In genomic region chr16:57484515-57485005, GRCh38 we compare ENCODE assay signal across 13 cellular contexts. TPM values are rescaled to one million over a fixed set of nuclear protein-coding genes. Genes with fewer than 3 reads are reported as not detected.
DNase-seq lines count a peak whose midpoint lies in the region; ATAC-seq, FAIRE-seq and TF ChIP-seq lines count a peak whose summit lies in the region.
"Had no signal": no experiment of that assay in that cellular context is flagged by ENCODE, and none has a peak within 500 bp of the region (broad histone marks: within the 10 kb centered on the region; RNA-seq: fewer than 3 reads in every experiment).

No MANE protein-coding gene starts in this region.

- H2BK120ac ChIP-seq in mesendoderm (ENCODE audit: low read depth, low read length) = no peak overlapping the region

- no peak for FAIRE-seq in A549 (lab: Jason Lieb, UNC)
- FAIRE-seq: frontal cortex, H54 had no signal

- H3K18ac ChIP-seq in mesendoderm (ENCODE audit: low read length) = no peak overlapping the region

- POLR2A ChIA-PET in A549 (lab: Yijun Ruan, JAX) (interaction anchor here (1.8 kb wide), 1 partner anchor 22 kb away, joined by 6 read pairs; the partner anchor contains the start of gene POLR2C), HEK293 (lab: Yijun Ruan, JAX) (interaction anchor here (1.6 kb wide), 1 partner anchor 22 kb away, joined by 6 read pairs; the partner anchor contains the start of gene POLR2C)

- DNase-seq in A549 (ENCODE audit: low read depth in 1 of 2, low spot score in 1 of 2) (no peak), fibroblast of the aortic adventitia (ENCODE audit: low read depth) (no peak), osteoblast (ENCODE audit: insufficient read length, low spot score, missing footprints) (peak; percentile 81), mesendoderm (no peak), prostate gland (ENCODE audit: low spot score) (no peak)
- DNase-seq: activated naive CD8-positive, alpha-beta T cell treated with anti-CD3 and anti-CD28 coated beads for 36 hours; DMS53; stimulated activated naive CD8-positive, alpha-beta T cell treated with anti-CD3 and anti-CD28 coated beads, Interleukin-15, amount 100 ng/mL, for 72 hours had no signal

- H3K36me3 ChIP-seq in HEK293 (ENCODE audit: control insufficient read depth in 2 of 2, insufficient read depth in 1 of 2, low read length in 2 of 2) = no peaks in the 10 kb centered on the region
- no peaks in the 10 kb centered on the region for H3K36me3 ChIP-seq in osteoblast (ENCODE audit: insufficient read depth, low read length)
- H3K36me3 ChIP-seq in mesendoderm (ENCODE audit: control insufficient read depth, insufficient read depth, low read length) = no peaks in the 10 kb centered on the region
- H3K36me3 ChIP-seq in prostate gland = no peaks in the 10 kb centered on the region

- TF ChIP-seq RAD21 in A549 (conservative IDR thresholded peaks at IDR 0.05 in 1 of 2, IDR thresholded peaks at IDR 0.05 in 1 of 2) = no peak

- H3K4me2 ChIP-seq in A549 = peak overlapping the region; percentile 100
- no peak overlapping the region for H3K4me2 ChIP-seq in osteoblast (ENCODE audit: insufficient read depth, low read length)
- no peak overlapping the region for H3K4me2 ChIP-seq in mesendoderm (ENCODE audit: low read length)

- H2BK15ac ChIP-seq in mesendoderm (replicated peaks; ENCODE audit: low read depth) = no peak overlapping the region

- 96% methylated on average over 8 of the region's 8 CpGs for WGBS in A549 (ENCODE audit: missing lambda C conversion rate)
- WGBS in mesendoderm (ENCODE audit: extremely low coverage, insufficient coverage, low lambda C conversion rate) = no CpG with 5 or more reads among the region's 8 CpGs
- WGBS in prostate gland = 81% methylated on average over 8 of the region's 8 CpGs

- no peak for TF ChIP-seq EP300 in A549 (IDR thresholded peaks at IDR 0.05)

- peak overlapping the region in 1 of 2 experiments; percentile 94; a peak in 3 of 6 replicates for H3K27ac ChIP-seq in A549
- no peak overlapping the region for H3K27ac ChIP-seq in HEK293 (ENCODE audit: extremely low read depth, low read depth, low read length)
- no peak overlapping the region for H3K27ac ChIP-seq in osteoblast (ENCODE audit: low read depth, low read length)
- H3K27ac ChIP-seq in mesendoderm (ENCODE audit: low read depth, low read length) = no peak overlapping the region
- H3K27ac ChIP-seq in prostate gland = no peak overlapping the region

- H3K9me3 ChIP-seq in A549 (no peaks in the 10 kb centered on the region), HEK293 (ENCODE audit: control insufficient read depth, insufficient read depth, low read depth, low read length) (no peaks in the 10 kb centered on the region), osteoblast (ENCODE audit: low read depth, low read length) (no peaks in the 10 kb centered on the region), prostate gland (no peaks in the 10 kb centered on the region)

- H4K20me1 ChIP-seq in osteoblast (ENCODE audit: insufficient read depth, low read length) = no peaks in the 10 kb centered on the region

- no peak overlapping the region for H2AK5ac ChIP-seq in mesendoderm (ENCODE audit: low read length)

- CTCF ChIA-PET in A549 (lab: Yijun Ruan, JAX) (interaction anchor here (0.7 to 8.9 kb wide), 6 partner anchors 9 to 46 kb away, joined by 3 to 70 read pairs (median 4); partner anchors contain the start of genes CIAPIN1 and POLR2C), HEK293 (lab: Yijun Ruan, JAX) (interaction anchor here (2.5 kb wide), 1 partner anchor 35 kb away, joined by 10 read pairs; no protein-coding TSS in a partner anchor)

- no peak overlapping the region for H3K9ac ChIP-seq in mesendoderm (ENCODE audit: low read length)

- H3K79me2 ChIP-seq in osteoblast (ENCODE audit: insufficient read depth, low read length) (no peaks in the 10 kb centered on the region), mesendoderm (ENCODE audit: control insufficient read depth, insufficient read depth, low read length) (no peaks in the 10 kb centered on the region)

- no peak for TF ChIP-seq CTCF in A549 (IDR thresholded peaks at IDR 0.05)
- no peak for TF ChIP-seq CTCF in HEK293 (tag by site-specific recombination; IDR thresholded peaks at IDR 0.05)
- no peak for TF ChIP-seq CTCF in fibroblast of the aortic adventitia (IDR thresholded peaks at IDR 0.05; ENCODE audit: insufficient read depth, low read length)
- no peak for TF ChIP-seq CTCF in osteoblast (IDR thresholded peaks at IDR 0.05; ENCODE audit: extremely low read depth, low read depth, low read length)
- TF ChIP-seq CTCF in prostate gland (IDR thresholded peaks at IDR 0.05) = no peak

- no peak overlapping the region for H4K5ac ChIP-seq in mesendoderm (ENCODE audit: low read length)

- H3K4me3 ChIP-seq in A549 = no peak overlapping the region; the same call in 2 of the 3 replicates
- no peak overlapping the region for H3K4me3 ChIP-seq in HEK293 (ENCODE audit: low read depth, low read length)
- peak overlapping the region; percentile 85 for H3K4me3 ChIP-seq in fibroblast of the aortic adventitia (ENCODE audit: low read depth, low read length)
- no peak overlapping the region for H3K4me3 ChIP-seq in osteoblast (ENCODE audit: insufficient read depth, low read length)
- H3K4me3 ChIP-seq in mesendoderm (ENCODE audit: low read length) = no peak overlapping the region
- no peak overlapping the region for H3K4me3 ChIP-seq in prostate gland

- no peak overlapping the region for H3K4ac ChIP-seq in mesendoderm (ENCODE audit: low read depth, low read length)

- no peak overlapping the region for H4K8ac ChIP-seq in mesendoderm (ENCODE audit: low read depth, low read length)

- ATAC-seq in A549 (no peak), HG03280 (IDR thresholded peaks at IDR 0.05; ENCODE audit: unreplicated experiment) (no peak), GM21515 (IDR thresholded peaks at IDR 0.05; ENCODE audit: unreplicated experiment) (no peak)
- ATAC-seq: stimulated activated naive CD8-positive, alpha-beta T cell treated with anti-CD3 and anti-CD28 coated beads, Interleukin-15, amount 100 ng/mL, for 72 hours had no signal

- no peak overlapping the region for H2AFZ ChIP-seq in osteoblast (ENCODE audit: low read length)

- no peak overlapping the region for H3K56ac ChIP-seq in mesendoderm (ENCODE audit: low read length)

- no peak for TF ChIP-seq POLR2A in A549 (IDR thresholded peaks at IDR 0.05; ENCODE audit: low read length)
- TF ChIP-seq POLR2A in prostate gland (IDR thresholded peaks at IDR 0.05) = no peak

- no peak overlapping the region for H2BK5ac ChIP-seq in mesendoderm (ENCODE audit: low read length)

- H3K4me1 ChIP-seq in A549 = peaks cover 61% of the 10 kb centered on the region
- no peaks in the 10 kb centered on the region for H3K4me1 ChIP-seq in HEK293 (ENCODE audit: control insufficient read depth, insufficient read depth, low read length)
- H3K4me1 ChIP-seq in osteoblast (ENCODE audit: insufficient read depth, low read length) = peaks cover 24% of the 10 kb centered on the region
- peaks cover 5% of the 10 kb centered on the region for H3K4me1 ChIP-seq in mesendoderm (ENCODE audit: control insufficient read depth, low read depth, low read length)
- H3K4me1 ChIP-seq in prostate gland (replicated peaks) = peaks cover 5% of the 10 kb centered on the region

- H3K27me3 ChIP-seq in osteoblast (ENCODE audit: insufficient read depth, low read length) (no peaks in the 10 kb centered on the region), mesendoderm (ENCODE audit: insufficient read depth, low read length, poor library complexity) (no peaks in the 10 kb centered on the region), prostate gland (replicated peaks; ENCODE audit: insufficient read depth) (no peaks in the 10 kb centered on the region)

- H3K23ac ChIP-seq in mesendoderm (ENCODE audit: low read length) = no peak overlapping the region

- H3K79me1 ChIP-seq in mesendoderm (ENCODE audit: low read length) = no peaks in the 10 kb centered on the region

- intact Hi-C loops in prostate gland (cut with DNase I) = no loop called here

RNA-seq across cellular contexts. Expression of gene DOK4, which starts 1.7 kb away (rescaled TPM):
- 85.4 and 93.2 TPM in 2 replicates for polyA plus RNA-seq in A549 (2011; rRNA removed)
- polyA plus RNA-seq in A549 (2012; cell fraction: cytosol; rRNA removed) = 76.5 and 94.3 TPM in 2 replicates
- 99.2 and 102 TPM in 2 replicates for polyA plus RNA-seq in A549 (2012; cell fraction: nucleus; rRNA removed)
- 51.9 to 70.3 TPM (median 65.2 TPM) in 3 replicates for polyA plus RNA-seq in A549 (2017; fragmentation: RNase III; extraction: RNeasy Plus Mini Kit Qiagen cat#74134 plus additional on column Dnase treatment)
- polyA minus RNA-seq in A549 (2011; rRNA and poly(A)+ RNA removed) = 103 and 109 TPM in 2 replicates
- 19.5 and 29.6 TPM in 2 replicates for total RNA-seq in fibroblast of the aortic adventitia (ENCODE audit: low replicate concordance)
- 27.1 and 29.0 TPM in 2 replicates for total RNA-seq in osteoblast
- 7.1 TPM for polyA plus RNA-seq in mesendoderm (2013, experiment 1 of 2)
- polyA plus RNA-seq in mesendoderm (2013, experiment 2 of 2) = 6.5 TPM
- 10 to 100 TPM; 26.3 to 55.4 TPM for total RNA-seq in prostate gland

RNA-seq across cellular contexts. Expression of gene POLR2C, which starts 22.1 kb away (rescaled TPM):
- 229 and 259 TPM in 2 replicates for polyA plus RNA-seq in A549 (2011; rRNA removed)
- polyA plus RNA-seq in A549 (2012; cell fraction: cytosol; rRNA removed) = 181 and 221 TPM in 2 replicates
- polyA plus RNA-seq in A549 (2012; cell fraction: nucleus; rRNA removed) = 135 and 142 TPM in 2 replicates
- polyA plus RNA-seq in A549 (2017; fragmentation: RNase III; extraction: RNeasy Plus Mini Kit Qiagen cat#74134 plus additional on column Dnase treatment) = 141 to 148 TPM (median 146 TPM) in 3 replicates
- polyA minus RNA-seq in A549 (2011; rRNA and poly(A)+ RNA removed) = 327 and 401 TPM in 2 replicates
- 26.1 and 76.6 TPM in 2 replicates for total RNA-seq in fibroblast of the aortic adventitia (ENCODE audit: low replicate concordance)
- 95.2 and 97.8 TPM in 2 replicates for total RNA-seq in osteoblast
- polyA plus RNA-seq in mesendoderm (2013, experiment 1 of 2) = 60.5 TPM
- 59.0 TPM for polyA plus RNA-seq in mesendoderm (2013, experiment 2 of 2)
- 100 to 1,000 TPM in 1 of 2 donors, 10 to 100 TPM in 1; 99.6 to 182 TPM for total RNA-seq in prostate gland

RNA-seq across cellular contexts. Expression of gene COQ9, which starts 37.3 kb away (rescaled TPM):
- polyA plus RNA-seq in A549 (2011; rRNA removed) (109 and 130 TPM in 2 replicates), A549 (2017; fragmentation: RNase III; extraction: RNeasy Plus Mini Kit Qiagen cat#74134 plus additional on column Dnase treatment) (46.2 to 48.0 TPM (median 47.2 TPM) in 3 replicates)
- 91.1 and 99.7 TPM in 2 replicates for polyA plus RNA-seq in A549 (2012; cell fraction: cytosol; rRNA removed)
- polyA plus RNA-seq in A549 (2012; cell fraction: nucleus; rRNA removed) = 90.2 and 108 TPM in 2 replicates
- 81.0 and 97.4 TPM in 2 replicates for polyA minus RNA-seq in A549 (2011; rRNA and poly(A)+ RNA removed)
- total RNA-seq in fibroblast of the aortic adventitia (ENCODE audit: low replicate concordance) (30.9 and 40.0 TPM in 2 replicates), osteoblast (38.6 and 39.8 TPM in 2 replicates), prostate gland (10 to 100 TPM; 56.4 to 68.6 TPM)
- polyA plus RNA-seq in mesendoderm (2013, experiment 1 of 2) = 19.8 TPM
- polyA plus RNA-seq in mesendoderm (2013, experiment 2 of 2) = 19.2 TPM

RNA-seq across cellular contexts. Expression of gene CIAPIN1, which starts 37.4 kb away (rescaled TPM):
- polyA plus RNA-seq in A549 (2011; rRNA removed) (101 and 114 TPM in 2 replicates), A549 (2017; fragmentation: RNase III; extraction: RNeasy Plus Mini Kit Qiagen cat#74134 plus additional on column Dnase treatment) (69.1 to 75.0 TPM (median 71.5 TPM) in 3 replicates)
- polyA plus RNA-seq in A549 (2012; cell fraction: cytosol; rRNA removed) = 66.5 and 75.6 TPM in 2 replicates
- 49.6 and 75.2 TPM in 2 replicates for polyA plus RNA-seq in A549 (2012; cell fraction: nucleus; rRNA removed)
- polyA minus RNA-seq in A549 (2011; rRNA and poly(A)+ RNA removed) = 49.6 and 60.0 TPM in 2 replicates
- total RNA-seq in fibroblast of the aortic adventitia (ENCODE audit: low replicate concordance) (39.3 and 53.9 TPM in 2 replicates), osteoblast (39.8 and 45.1 TPM in 2 replicates), prostate gland (10 to 100 TPM; 20.1 to 40.3 TPM)
- polyA plus RNA-seq in mesendoderm (2013, experiment 1 of 2) = 46.3 TPM
- 50.2 TPM for polyA plus RNA-seq in mesendoderm (2013, experiment 2 of 2)

RNA-seq across cellular contexts. Expression of gene CCDC102A, which starts 51.8 kb away (rescaled TPM):
- polyA plus RNA-seq in A549 (2011; rRNA removed) = 7.4 and 8.0 TPM in 2 replicates
- polyA plus RNA-seq in A549 (2012; cell fraction: cytosol; rRNA removed) = 20.1 and 20.7 TPM in 2 replicates
- 18.4 and 19.5 TPM in 2 replicates for polyA plus RNA-seq in A549 (2012; cell fraction: nucleus; rRNA removed)
- 7.6 to 8.5 TPM (median 8.3 TPM) in 3 replicates for polyA plus RNA-seq in A549 (2017; fragmentation: RNase III; extraction: RNeasy Plus Mini Kit Qiagen cat#74134 plus additional on column Dnase treatment)
- 3.5 and 4.0 TPM in 2 replicates for polyA minus RNA-seq in A549 (2011; rRNA and poly(A)+ RNA removed)
- total RNA-seq in fibroblast of the aortic adventitia (ENCODE audit: low replicate concordance) = 9.9 and 30.7 TPM in 2 replicates
- total RNA-seq in osteoblast = 9.8 and 10.6 TPM in 2 replicates
- 2.0 TPM for polyA plus RNA-seq in mesendoderm (2013, experiment 1 of 2)
- polyA plus RNA-seq in mesendoderm (2013, experiment 2 of 2) = 1.8 TPM
- 10 to 100 TPM; 22.5 to 26.8 TPM for total RNA-seq in prostate gland
